ENCODE assay signal across 1 cellular context in genomic region chr15:96768435-96768789, GRCh38.
TF ChIP-seq lines count a peak whose summit lies in the region.

No MANE protein-coding gene starts in this region.

TF ChIP-seq in H1, 55 proteins besides CTCF, POLR2A, EP300 and RAD21 (continued from another document):
- TF ChIP-seq, protein P1, sequence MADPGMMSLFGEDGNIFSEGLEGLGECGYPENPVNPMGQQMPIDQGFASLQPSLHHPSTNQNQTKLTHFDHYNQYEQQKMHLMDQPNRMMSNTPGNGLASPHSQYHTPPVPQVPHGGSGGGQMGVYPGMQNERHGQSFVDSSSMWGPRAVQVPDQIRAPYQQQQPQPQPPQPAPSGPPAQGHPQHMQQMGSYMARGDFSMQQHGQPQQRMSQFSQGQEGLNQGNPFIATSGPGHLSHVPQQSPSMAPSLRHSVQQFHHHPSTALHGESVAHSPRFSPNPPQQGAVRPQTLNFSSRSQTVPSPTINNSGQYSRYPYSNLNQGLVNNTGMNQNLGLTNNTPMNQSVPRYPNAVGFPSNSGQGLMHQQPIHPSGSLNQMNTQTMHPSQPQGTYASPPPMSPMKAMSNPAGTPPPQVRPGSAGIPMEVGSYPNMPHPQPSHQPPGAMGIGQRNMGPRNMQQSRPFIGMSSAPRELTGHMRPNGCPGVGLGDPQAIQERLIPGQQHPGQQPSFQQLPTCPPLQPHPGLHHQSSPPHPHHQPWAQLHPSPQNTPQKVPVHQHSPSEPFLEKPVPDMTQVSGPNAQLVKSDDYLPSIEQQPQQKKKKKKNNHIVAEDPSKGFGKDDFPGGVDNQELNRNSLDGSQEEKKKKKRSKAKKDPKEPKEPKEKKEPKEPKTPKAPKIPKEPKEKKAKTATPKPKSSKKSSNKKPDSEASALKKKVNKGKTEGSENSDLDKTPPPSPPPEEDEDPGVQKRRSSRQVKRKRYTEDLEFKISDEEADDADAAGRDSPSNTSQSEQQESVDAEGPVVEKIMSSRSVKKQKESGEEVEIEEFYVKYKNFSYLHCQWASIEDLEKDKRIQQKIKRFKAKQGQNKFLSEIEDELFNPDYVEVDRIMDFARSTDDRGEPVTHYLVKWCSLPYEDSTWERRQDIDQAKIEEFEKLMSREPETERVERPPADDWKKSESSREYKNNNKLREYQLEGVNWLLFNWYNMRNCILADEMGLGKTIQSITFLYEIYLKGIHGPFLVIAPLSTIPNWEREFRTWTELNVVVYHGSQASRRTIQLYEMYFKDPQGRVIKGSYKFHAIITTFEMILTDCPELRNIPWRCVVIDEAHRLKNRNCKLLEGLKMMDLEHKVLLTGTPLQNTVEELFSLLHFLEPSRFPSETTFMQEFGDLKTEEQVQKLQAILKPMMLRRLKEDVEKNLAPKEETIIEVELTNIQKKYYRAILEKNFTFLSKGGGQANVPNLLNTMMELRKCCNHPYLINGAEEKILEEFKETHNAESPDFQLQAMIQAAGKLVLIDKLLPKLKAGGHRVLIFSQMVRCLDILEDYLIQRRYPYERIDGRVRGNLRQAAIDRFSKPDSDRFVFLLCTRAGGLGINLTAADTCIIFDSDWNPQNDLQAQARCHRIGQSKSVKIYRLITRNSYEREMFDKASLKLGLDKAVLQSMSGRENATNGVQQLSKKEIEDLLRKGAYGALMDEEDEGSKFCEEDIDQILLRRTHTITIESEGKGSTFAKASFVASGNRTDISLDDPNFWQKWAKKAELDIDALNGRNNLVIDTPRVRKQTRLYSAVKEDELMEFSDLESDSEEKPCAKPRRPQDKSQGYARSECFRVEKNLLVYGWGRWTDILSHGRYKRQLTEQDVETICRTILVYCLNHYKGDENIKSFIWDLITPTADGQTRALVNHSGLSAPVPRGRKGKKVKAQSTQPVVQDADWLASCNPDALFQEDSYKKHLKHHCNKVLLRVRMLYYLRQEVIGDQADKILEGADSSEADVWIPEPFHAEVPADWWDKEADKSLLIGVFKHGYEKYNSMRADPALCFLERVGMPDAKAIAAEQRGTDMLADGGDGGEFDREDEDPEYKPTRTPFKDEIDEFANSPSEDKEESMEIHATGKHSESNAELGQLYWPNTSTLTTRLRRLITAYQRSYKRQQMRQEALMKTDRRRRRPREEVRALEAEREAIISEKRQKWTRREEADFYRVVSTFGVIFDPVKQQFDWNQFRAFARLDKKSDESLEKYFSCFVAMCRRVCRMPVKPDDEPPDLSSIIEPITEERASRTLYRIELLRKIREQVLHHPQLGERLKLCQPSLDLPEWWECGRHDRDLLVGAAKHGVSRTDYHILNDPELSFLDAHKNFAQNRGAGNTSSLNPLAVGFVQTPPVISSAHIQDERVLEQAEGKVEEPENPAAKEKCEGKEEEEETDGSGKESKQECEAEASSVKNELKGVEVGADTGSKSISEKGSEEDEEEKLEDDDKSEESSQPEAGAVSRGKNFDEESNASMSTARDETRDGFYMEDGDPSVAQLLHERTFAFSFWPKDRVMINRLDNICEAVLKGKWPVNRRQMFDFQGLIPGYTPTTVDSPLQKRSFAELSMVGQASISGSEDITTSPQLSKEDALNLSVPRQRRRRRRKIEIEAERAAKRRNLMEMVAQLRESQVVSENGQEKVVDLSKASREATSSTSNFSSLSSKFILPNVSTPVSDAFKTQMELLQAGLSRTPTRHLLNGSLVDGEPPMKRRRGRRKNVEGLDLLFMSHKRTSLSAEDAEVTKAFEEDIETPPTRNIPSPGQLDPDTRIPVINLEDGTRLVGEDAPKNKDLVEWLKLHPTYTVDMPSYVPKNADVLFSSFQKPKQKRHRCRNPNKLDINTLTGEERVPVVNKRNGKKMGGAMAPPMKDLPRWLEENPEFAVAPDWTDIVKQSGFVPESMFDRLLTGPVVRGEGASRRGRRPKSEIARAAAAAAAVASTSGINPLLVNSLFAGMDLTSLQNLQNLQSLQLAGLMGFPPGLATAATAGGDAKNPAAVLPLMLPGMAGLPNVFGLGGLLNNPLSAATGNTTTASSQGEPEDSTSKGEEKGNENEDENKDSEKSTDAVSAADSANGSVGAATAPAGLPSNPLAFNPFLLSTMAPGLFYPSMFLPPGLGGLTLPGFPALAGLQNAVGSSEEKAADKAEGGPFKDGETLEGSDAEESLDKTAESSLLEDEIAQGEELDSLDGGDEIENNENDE (IDR thresholded peaks at IDR 0.05; ENCODE audit: insufficient replicate concordance, low read length), result no peak
- TF ChIP-seq ZNF274 (IDR thresholded peaks at IDR 0.05; ENCODE audit: borderline replicate concordance, extremely low read depth, low read length), result no peak
